Comparison of ENCODE assay signal across 19 cellular contexts in genomic region chr2:113228351-113228750, GRCh38. TPM values are rescaled to one million over a fixed set of nuclear protein-coding genes. Genes with fewer than 3 reads are reported as not detected.
DNase-seq lines count a peak whose midpoint lies in the region; ATAC-seq and TF ChIP-seq lines count a peak whose summit lies in the region.
"Had no signal": no experiment of that assay in that cellular context is flagged by ENCODE, and none has a peak within 500 bp of the region (broad histone marks: within the 10 kb centered on the region; RNA-seq: fewer than 3 reads in every experiment).

No MANE protein-coding gene starts in this region.

- H3K36me3 ChIP-seq in mesenchymal stem cell (ENCODE audit: control insufficient read depth in 1 of 2, insufficient read depth in 2 of 2, low read depth in 1 of 2, low read length in 2 of 2) (peaks cover 7 to 27% of the 10 kb centered on the region in 2 experiments), testis (ENCODE audit: low read depth, missing control alignments) (no peaks in the 10 kb centered on the region), prostate gland (no peaks in the 10 kb centered on the region)

- H3K9ac ChIP-seq in mesenchymal stem cell (ENCODE audit: low read length) = no peak overlapping the region

- DNase-seq in DMS 273 (lab: John Stamatoyannopoulos, UW; ENCODE audit: unreplicated experiment) (peak; percentile 57), DMS 273 treated with DMSO at 0.1 percent for 48 hours (lab: John Stamatoyannopoulos, UW) (no peak), T-helper 17 cell (no peak), mesenchymal stem cell (no peak), testis (no peak), mucosa of gallbladder (ENCODE audit: low spot score) (no peak), prostate gland (ENCODE audit: low spot score) (no peak)
- DNase-seq: CD4-positive, CD25-positive, alpha-beta regulatory T cell; COR-L47; DMS53; HFFc6; NCI-H1105; NCI-H2081; NCI-H510A; NCI-H774; SHP77 had no signal

- no peaks in the 10 kb centered on the region for H3K27me3 Mint-ChIP-seq in T-helper 17 cell

- H3K18ac ChIP-seq in mesenchymal stem cell (ENCODE audit: low read depth in 1 of 2, low read length in 2 of 2) = no peak overlapping the region

- H2BK5ac ChIP-seq in mesenchymal stem cell (ENCODE audit: low read depth, low read length, poor library complexity, severe bottlenecking) = no peak overlapping the region

- intact Hi-C loops in testis (cut with DNase I; ENCODE audit: low total_unique reads) = no loop called here
- intact Hi-C loops in prostate gland (cut with DNase I) = no loop called here

- no peak overlapping the region for H3K4me3 Mint-ChIP-seq in T-helper 17 cell
- H3K4me3 Mint-ChIP-seq: CD4-positive, CD25-positive, alpha-beta regulatory T cell; HFFc6 had no signal

- H3K27ac ChIP-seq in mesenchymal stem cell (ENCODE audit: low read length, poor library complexity, severe bottlenecking) (peak overlapping the region; percentile 92), testis (no peak overlapping the region), prostate gland (no peak overlapping the region)
- H3K27ac ChIP-seq: 22Rv1, SK-N-MC had no signal

- no peaks in the 10 kb centered on the region for H3K27me3 ChIP-seq in mesenchymal stem cell (ENCODE audit: control insufficient read depth in 1 of 2, insufficient read depth in 1 of 2, low read length in 2 of 2)
- H3K27me3 ChIP-seq in testis = no peaks in the 10 kb centered on the region
- no peaks in the 10 kb centered on the region for H3K27me3 ChIP-seq in prostate gland (replicated peaks; ENCODE audit: insufficient read depth)

- H4K91ac ChIP-seq in mesenchymal stem cell (ENCODE audit: low read length) = no peak overlapping the region

- TF ChIP-seq CTCF in testis (IDR thresholded peaks at IDR 0.05) (no peak), prostate gland (IDR thresholded peaks at IDR 0.05) (no peak)

- no peak overlapping the region for H3K4me2 ChIP-seq in mesenchymal stem cell (ENCODE audit: low read length, poor library complexity, severe bottlenecking)

- no peak overlapping the region for H2AFZ ChIP-seq in mesenchymal stem cell (ENCODE audit: low read depth, low read length)

- H3K79me1 ChIP-seq in mesenchymal stem cell (replicated peaks; ENCODE audit: low read length, poor library complexity, severe bottlenecking) = no peaks in the 10 kb centered on the region

- H2BK120ac ChIP-seq in mesenchymal stem cell (ENCODE audit: low read depth, low read length) = no peak overlapping the region

- no peak overlapping the region for H2BK12ac ChIP-seq in mesenchymal stem cell (ENCODE audit: low read length in 2 of 2)

- H3K4ac ChIP-seq in mesenchymal stem cell (ENCODE audit: low read depth in 1 of 2, low read length in 2 of 2) = no peak overlapping the region

- H3K4me3 ChIP-seq in mesenchymal stem cell (ENCODE audit: insufficient read depth in 1 of 2, low read depth in 1 of 2, low read length in 2 of 2) (no peak overlapping the region), testis (no peak overlapping the region), prostate gland (no peak overlapping the region)
- H3K4me3 ChIP-seq: SK-N-MC had no signal

- peaks cover 21% of the 10 kb centered on the region for H3K4me1 Mint-ChIP-seq in T-helper 17 cell

- H3K9me3 ChIP-seq in T-helper 17 cell (ENCODE audit: control insufficient read depth, low read length, poor library complexity, severe bottlenecking) = no peaks in the 10 kb centered on the region
- no peaks in the 10 kb centered on the region for H3K9me3 ChIP-seq in mesenchymal stem cell (ENCODE audit: control insufficient read depth, low read length)
- H3K9me3 ChIP-seq in testis = no peaks in the 10 kb centered on the region
- H3K9me3 ChIP-seq in prostate gland = no peaks in the 10 kb centered on the region

- H4K8ac ChIP-seq in mesenchymal stem cell (ENCODE audit: low read length) = no peak overlapping the region

- H2AK5ac ChIP-seq in mesenchymal stem cell (ENCODE audit: low read length, severe bottlenecking) = peak overlapping the region; percentile 18

- H3K27ac Mint-ChIP-seq in T-helper 17 cell = peak overlapping the region; percentile 8
- H3K27ac Mint-ChIP-seq: HFFc6 had no signal

- H2BK15ac ChIP-seq in mesenchymal stem cell (ENCODE audit: low read depth, poor library complexity, severe bottlenecking) = no peak overlapping the region

- H3K4me1 ChIP-seq in mesenchymal stem cell (ENCODE audit: control insufficient read depth, insufficient read depth, low read depth, low read length) (peaks cover 28% of the 10 kb centered on the region), testis (no peaks in the 10 kb centered on the region), prostate gland (replicated peaks) (no peaks in the 10 kb centered on the region)

- 87% methylated on average over 1 of the region's 1 CpG for WGBS in mesenchymal stem cell
- WGBS in testis, 2 donors = 85 to 86% methylated on average over 1 of the region's 1 CpG
- WGBS in prostate gland = 100% methylated on average over 1 of the region's 1 CpG

- no peak for ATAC-seq in T-helper 17 cell
- no peak for ATAC-seq in GM19328 (IDR thresholded peaks at IDR 0.05; ENCODE audit: unreplicated experiment)

- H3K23ac ChIP-seq in mesenchymal stem cell (ENCODE audit: low read length in 2 of 2) = no peak overlapping the region

- TF ChIP-seq POLR2A in testis (IDR thresholded peaks at IDR 0.05) (no peak), prostate gland (IDR thresholded peaks at IDR 0.05) (no peak)

- peaks cover 2% of the 10 kb centered on the region for H3K36me3 Mint-ChIP-seq in T-helper 17 cell (ENCODE audit: low read depth)
- H3K36me3 Mint-ChIP-seq: CD4-positive, CD25-positive, alpha-beta regulatory T cell had no signal

- no peak overlapping the region for H3K14ac ChIP-seq in mesenchymal stem cell (ENCODE audit: low read length in 2 of 2)

RNA-seq across cellular contexts. Expression of gene PAX8, which starts 50.4 kb away (rescaled TPM):
- 1 to 10 TPM in 1 of 2 donors, under 1 TPM in 1; 0.21 to 1.4 TPM for total RNA-seq in T-helper 17 cell
- polyA plus RNA-seq in mesenchymal stem cell (2013, experiment 1 of 2) = 0.03 TPM
- 0.10 TPM for polyA plus RNA-seq in mesenchymal stem cell (2013, experiment 2 of 2)
- 1 to 10 TPM; 4.7 to 5.4 TPM for total RNA-seq in testis
- polyA plus RNA-seq in testis (ENCODE audit: insufficient read depth, low read depth, low replicate concordance) = 22.3 TPM
- total RNA-seq in mucosa of gallbladder = 3.5 TPM
- 1 to 10 TPM; 1.0 to 3.8 TPM for total RNA-seq in prostate gland

RNA-seq across cellular contexts. Expression of gene PSD4, which starts 54.6 kb away (rescaled TPM):
- 100 to 1,000 TPM; 141 to 160 TPM for total RNA-seq in T-helper 17 cell
- 0.37 TPM for polyA plus RNA-seq in mesenchymal stem cell (2013, experiment 1 of 2)
- polyA plus RNA-seq in mesenchymal stem cell (2013, experiment 2 of 2) = 0.45 TPM
- total RNA-seq in testis = 10 to 100 TPM; 18.7 to 35.9 TPM
- 22.8 TPM for polyA plus RNA-seq in testis (ENCODE audit: insufficient read depth, low read depth, low replicate concordance)
- 70.3 TPM for total RNA-seq in mucosa of gallbladder
- total RNA-seq in prostate gland = 100 to 1,000 TPM; 139 to 221 TPM
